Comparison of ENCODE assay signal across 8 cellular contexts in the genomic region with DNA sequence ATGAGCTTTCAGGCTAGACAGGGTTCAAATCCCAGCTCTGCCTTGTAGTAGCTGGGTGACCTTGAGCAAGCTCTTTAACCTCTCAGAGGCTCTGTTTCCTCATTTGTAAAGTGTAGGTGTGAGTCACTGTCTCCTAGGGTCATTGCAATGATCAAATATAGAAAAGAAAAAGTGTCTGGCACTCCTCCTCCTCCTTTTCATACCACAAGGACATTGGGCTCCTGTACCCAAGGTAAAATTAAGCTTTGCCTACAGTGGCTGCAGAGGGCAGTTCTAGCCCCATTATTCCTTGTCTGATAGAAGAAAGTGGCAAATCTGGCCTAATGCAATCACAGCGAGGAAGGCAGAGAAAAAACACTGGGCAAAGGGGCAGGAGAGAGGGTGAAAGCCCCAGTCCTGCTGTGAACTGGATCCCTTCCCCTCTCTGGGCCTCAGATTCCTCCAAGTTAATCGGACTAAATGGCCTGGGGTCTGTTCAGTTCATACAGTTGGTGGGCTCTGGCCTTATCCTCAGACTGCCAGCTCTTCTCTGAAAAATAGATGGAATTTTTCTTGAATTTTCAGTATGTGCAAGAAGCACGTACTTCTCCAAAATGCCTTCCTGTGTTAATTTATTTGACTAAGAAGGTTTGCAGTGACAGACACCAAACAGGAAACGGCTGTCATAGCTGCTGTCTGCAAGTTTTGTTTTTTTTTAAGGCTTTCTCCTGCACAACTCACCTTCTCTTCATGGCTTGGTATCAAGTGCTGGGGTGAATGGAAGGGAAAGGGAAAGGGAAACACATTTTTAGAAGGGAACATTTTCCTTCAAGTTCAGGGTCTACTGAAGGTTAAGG. TPM values are rescaled to one million over a fixed set of nuclear protein-coding genes. Genes with fewer than 3 reads are reported as not detected.
A peak's percentile ranks its signal among the peaks of the same experiment; 100 is the strongest.
DNase-seq lines count a peak whose midpoint lies in the region; ATAC-seq lines count a peak whose summit lies in the region.

No MANE protein-coding gene starts in this region.

- peak overlapping the region; percentile 15 for H3K4me3 Mint-ChIP-seq in activated CD4-positive, alpha-beta T cell treated with anti-CD3 and anti-CD28 coated beads, Interleukin-2, amount 10 ng/mL, durations not matched to agents 7 days and 5 days
- H3K4me3 Mint-ChIP-seq in T-helper 2 cell treated with Interferon-gamma antibody and Interleukin-4, amounts not matched to agents 5 μg/mL and 100 μg/mL, for 36 hours = peak overlapping the region; percentile 58
- H3K4me3 Mint-ChIP-seq in stimulated activated effector memory CD8-positive, alpha-beta T cell treated with anti-CD3 and anti-CD28 coated beads, Interleukin-12 subunit alpha, Interleukin-12 subunit beta, amount 100 ng/mL, for 72 hours = peak overlapping the region; percentile 54

- CTCF ChIA-PET in activated CD4-positive, alpha-beta T cell treated with anti-CD3 and anti-CD28 coated beads, Interleukin-2, amount 10 ng/mL, durations not matched to agents 7 days and 5 days (lab: Charles Lee) = interaction anchor here (1.0 to 3.4 kb wide), 5 partner anchors 22 to 33 kb away, joined by 3 to 15 read pairs (median 4); no protein-coding TSS in a partner anchor

- ATAC-seq in HG02938 (IDR thresholded peaks at IDR 0.05; ENCODE audit: unreplicated experiment) (peak; percentile 51), sciatic nerve (no peak)
- peak; percentile 92 for ATAC-seq in stimulated activated effector memory CD8-positive, alpha-beta T cell treated with anti-CD3 and anti-CD28 coated beads, Interleukin-12 subunit alpha, Interleukin-12 subunit beta, amount 100 ng/mL, for 72 hours

- peak overlapping the region; percentile 97 for H3K27ac Mint-ChIP-seq in activated CD4-positive, alpha-beta T cell treated with anti-CD3 and anti-CD28 coated beads, Interleukin-2, amount 10 ng/mL, durations not matched to agents 7 days and 5 days
- peak overlapping the region; percentile 84 for H3K27ac Mint-ChIP-seq in T-helper 2 cell treated with Interferon-gamma antibody and Interleukin-4, amounts not matched to agents 5 μg/mL and 100 μg/mL, for 36 hours
- peak overlapping the region; percentile 49 for H3K27ac Mint-ChIP-seq in stimulated activated effector memory CD8-positive, alpha-beta T cell treated with anti-CD3 and anti-CD28 coated beads, Interleukin-12 subunit alpha, Interleukin-12 subunit beta, amount 100 ng/mL, for 72 hours

- peaks cover 2% of the 10 kb centered on the region for H3K9me3 Mint-ChIP-seq in activated CD4-positive, alpha-beta T cell treated with anti-CD3 and anti-CD28 coated beads, Interleukin-2, amount 10 ng/mL, durations not matched to agents 7 days and 5 days
- H3K9me3 Mint-ChIP-seq in T-helper 2 cell treated with Interferon-gamma antibody and Interleukin-4, amounts not matched to agents 5 μg/mL and 100 μg/mL, for 36 hours = peaks cover 4% of the 10 kb centered on the region
- H3K9me3 Mint-ChIP-seq in stimulated activated effector memory CD8-positive, alpha-beta T cell treated with anti-CD3 and anti-CD28 coated beads, Interleukin-12 subunit alpha, Interleukin-12 subunit beta, amount 100 ng/mL, for 72 hours = peaks cover 3% of the 10 kb centered on the region

- DNase-seq in activated CD4-positive, alpha-beta T cell treated with anti-CD3 and anti-CD28 coated beads, Interleukin-2, amount 10 ng/mL, durations not matched to agents 7 days and 5 days = peak; percentile 44
- no peak for DNase-seq in activated CD4-positive, alpha-beta T cell treated with anti-CD3 and anti-CD28 coated beads, Interleukin-2, amount 50 U/mL, for 4 hours
- DNase-seq in T-helper 2 cell treated with Interferon-gamma antibody and Interleukin-4, amounts not matched to agents 5 μg/mL and 100 μg/mL, for 36 hours (ENCODE audit: low spot score) = peak; percentile 21
- peak in 1 of 2 donors; percentile 66 for DNase-seq in stimulated activated effector memory CD8-positive, alpha-beta T cell treated with anti-CD3 and anti-CD28 coated beads, Interleukin-12 subunit alpha, Interleukin-12 subunit beta, amount 100 ng/mL, for 72 hours (ENCODE audit: low spot score in 2 of 2)
- DNase-seq in NCI-H2171 (lab: John Stamatoyannopoulos, UW) = no peak
- DNase-seq in sciatic nerve (ENCODE audit: low spot score) = no peak
- no peak for DNase-seq in hippocampal formation (lab: John Stamatoyannopoulos, UW)

- intact Hi-C loops in sciatic nerve (cut with DNase I) = no loop called here

- peaks cover 15% of the 10 kb centered on the region for H3K36me3 Mint-ChIP-seq in activated CD4-positive, alpha-beta T cell treated with anti-CD3 and anti-CD28 coated beads, Interleukin-2, amount 10 ng/mL, durations not matched to agents 7 days and 5 days (ENCODE audit: low read depth)
- peaks cover 3% of the 10 kb centered on the region for H3K36me3 Mint-ChIP-seq in T-helper 2 cell treated with Interferon-gamma antibody and Interleukin-4, amounts not matched to agents 5 μg/mL and 100 μg/mL, for 36 hours (ENCODE audit: low read depth)
- H3K36me3 Mint-ChIP-seq in stimulated activated effector memory CD8-positive, alpha-beta T cell treated with anti-CD3 and anti-CD28 coated beads, Interleukin-12 subunit alpha, Interleukin-12 subunit beta, amount 100 ng/mL, for 72 hours = no peaks in the 10 kb centered on the region

- H3K27me3 Mint-ChIP-seq in activated CD4-positive, alpha-beta T cell treated with anti-CD3 and anti-CD28 coated beads, Interleukin-2, amount 10 ng/mL, durations not matched to agents 7 days and 5 days = no peaks in the 10 kb centered on the region
- no peaks in the 10 kb centered on the region for H3K27me3 Mint-ChIP-seq in T-helper 2 cell treated with Interferon-gamma antibody and Interleukin-4, amounts not matched to agents 5 μg/mL and 100 μg/mL, for 36 hours (ENCODE audit: low read depth)

- peaks cover 85% of the 10 kb centered on the region for H3K4me1 Mint-ChIP-seq in activated CD4-positive, alpha-beta T cell treated with anti-CD3 and anti-CD28 coated beads, Interleukin-2, amount 10 ng/mL, durations not matched to agents 7 days and 5 days
- peaks cover 46% of the 10 kb centered on the region for H3K4me1 Mint-ChIP-seq in T-helper 2 cell treated with Interferon-gamma antibody and Interleukin-4, amounts not matched to agents 5 μg/mL and 100 μg/mL, for 36 hours (ENCODE audit: low read depth)
- H3K4me1 Mint-ChIP-seq in stimulated activated effector memory CD8-positive, alpha-beta T cell treated with anti-CD3 and anti-CD28 coated beads, Interleukin-12 subunit alpha, Interleukin-12 subunit beta, amount 100 ng/mL, for 72 hours = peaks cover 72% of the 10 kb centered on the region

- POLR2A ChIA-PET in activated CD4-positive, alpha-beta T cell treated with anti-CD3 and anti-CD28 coated beads, Interleukin-2, amount 10 ng/mL, durations not matched to agents 7 days and 5 days (lab: Charles Lee) = interaction anchor here (0.7 kb wide), 1 partner anchor 63 kb away, joined by 7 read pairs; no protein-coding TSS in a partner anchor

RNA-seq across cellular contexts. Expression of gene RGCC, which starts 35.3 kb away (rescaled TPM):
- total RNA-seq in activated CD4-positive, alpha-beta T cell treated with anti-CD3 and anti-CD28 coated beads, Interleukin-2, amount 10 ng/mL, durations not matched to agents 7 days and 5 days = 10 to 100 TPM; 39.2 to 40.8 TPM
- 138 TPM for total RNA-seq in sciatic nerve

Comparison
In these comparisons a context has a peak if more than half of its experiments do, and no peak if none do; other contexts are left out.
1. DNase-seq: peak in activated CD4-positive, alpha-beta T cell treated with anti-CD3 and anti-CD28 coated beads, Interleukin-2, amount 10 ng/mL, durations not matched to agents 7 days and 5 days (single experiment) and T-helper 2 cell treated with Interferon-gamma antibody and Interleukin-4, amounts not matched to agents 5 μg/mL and 100 μg/mL, for 36 hours (single experiment); none in activated CD4-positive, alpha-beta T cell treated with anti-CD3 and anti-CD28 coated beads, Interleukin-2, amount 50 U/mL, for 4 hours (0 of 2), NCI-H2171 (single experiment), sciatic nerve (single experiment) and hippocampal formation (0 of 2).
2. Peak in every context shown above with its lines, with median percentiles within 50 percentile points of each other: H3K27ac Mint-ChIP-seq and H3K4me3 Mint-ChIP-seq.